ENCODE assay signal across 1 cellular context in genomic region chr3:142896201-142896755, GRCh38.
TF ChIP-seq lines count a peak whose summit lies in the region.

No MANE protein-coding gene starts in this region.

TF ChIP-seq in GM23338, 12 proteins besides CTCF, POLR2A, EP300 and RAD21 (continued from another document):
- no peak for TF ChIP-seq ZNF462 (CRISPR knock-in tag; IDR thresholded peaks at IDR 0.05)
- TF ChIP-seq ZNF331 (CRISPR knock-in tag; IDR thresholded peaks at IDR 0.05; ENCODE audit: low read depth), result no peak
- TF ChIP-seq ZNF114 (CRISPR knock-in tag; IDR thresholded peaks at IDR 0.05), result no peak
- no peak for TF ChIP-seq JUNB (IDR thresholded peaks at IDR 0.05; ENCODE audit: unreplicated experiment)
- TF ChIP-seq EZH2phosphoT487 (IDR thresholded peaks at IDR 0.05; ENCODE audit: unreplicated experiment), result no peak
- TF ChIP-seq ETS1 (IDR thresholded peaks at IDR 0.05), result no peak
- no peak for TF ChIP-seq EZH2 (IDR thresholded peaks at IDR 0.05; ENCODE audit: low read depth, unreplicated experiment)
- no peak for TF ChIP-seq STAT1 (IDR thresholded peaks at IDR 0.05; ENCODE audit: unreplicated experiment)
- TF ChIP-seq POLR2AphosphoS5 (IDR thresholded peaks at IDR 0.05; ENCODE audit: low read depth), result no peak
